Comparison of ENCODE assay signal across 11 cellular contexts in the genomic region with DNA sequence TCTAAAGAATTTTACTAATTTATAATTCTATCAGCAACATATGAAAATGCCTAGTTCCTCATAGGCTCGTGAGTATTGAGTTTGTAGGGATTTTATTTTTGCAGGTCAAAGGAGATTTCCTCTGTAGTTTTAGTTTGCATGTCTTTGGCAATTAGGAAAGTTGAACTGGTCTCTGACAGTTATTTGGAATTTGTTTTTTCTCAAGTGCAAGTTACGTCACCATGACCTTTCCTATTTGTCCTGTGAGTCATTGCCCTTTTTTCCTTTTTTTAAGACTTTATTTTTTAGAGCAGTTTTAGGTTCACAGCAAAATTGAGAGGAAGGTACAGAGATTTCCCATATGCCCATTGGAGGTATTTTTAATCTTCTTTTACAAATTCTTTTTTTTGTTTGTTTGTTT. TPM values are rescaled to one million over a fixed set of nuclear protein-coding genes. Genes with fewer than 3 reads are reported as not detected.
DNase-seq lines count a peak whose midpoint lies in the region; ATAC-seq and TF ChIP-seq lines count a peak whose summit lies in the region.
"Had no signal": no experiment of that assay in that cellular context is flagged by ENCODE, and none has a peak within 500 bp of the region (broad histone marks: within the 10 kb centered on the region; RNA-seq: fewer than 3 reads in every experiment).

No MANE protein-coding gene starts in this region.

- H3K4me1 ChIP-seq in heart right ventricle (peaks cover 9 to 53% (median 36%) of the 10 kb centered on the region in 9 donors), lower lobe of right lung (peaks cover 17% of the 10 kb centered on the region), uterus (peaks cover 36 to 41% of the 10 kb centered on the region in 2 donors), colonic mucosa (no peaks in the 10 kb centered on the region)

- TF ChIP-seq CTCF in heart right ventricle (IDR thresholded peaks at IDR 0.05) (no peak), coronary artery (IDR thresholded peaks at IDR 0.05) (no peak), lower lobe of right lung (IDR thresholded peaks at IDR 0.05) (no peak), uterus (IDR thresholded peaks at IDR 0.05) (no peak), colonic mucosa (IDR thresholded peaks at IDR 0.05) (no peak)

- H3K4me3 ChIP-seq in heart right ventricle (no peak overlapping the region), coronary artery (no peak overlapping the region), lower lobe of right lung (no peak overlapping the region), uterus (no peak overlapping the region), colonic mucosa (no peak overlapping the region)

- intact Hi-C loops in heart right ventricle (cut with DNase I) (no loop called here), Right ventricle myocardium superior (cut with DNase I) (no loop called here), lower lobe of right lung (cut with DNase I) (no loop called here), uterus (cut with DNase I; ENCODE audit: low total_unique reads) (no loop called here), colonic mucosa (cut with DNase I) (no loop called here)

- peak overlapping the region in 9 of 10 donors; percentile 18 to 97 (median 88) for H3K27ac ChIP-seq in heart right ventricle
- peak overlapping the region; percentile 87 to 92 for H3K27ac ChIP-seq in coronary artery
- H3K27ac ChIP-seq in lower lobe of right lung = peak overlapping the region; percentile 58
- peak overlapping the region; percentile 98 to 100 for H3K27ac ChIP-seq in uterus
- no peak overlapping the region for H3K27ac ChIP-seq in colonic mucosa

- 49 to 50% methylated on average over 2 of the region's 2 CpGs for WGBS in heart right ventricle, 2 donors

- no peaks in the 10 kb centered on the region for H3K36me3 ChIP-seq in heart right ventricle
- H3K36me3 ChIP-seq in lower lobe of right lung = no peaks in the 10 kb centered on the region
- H3K36me3 ChIP-seq in uterus = no peaks in the 10 kb centered on the region
- no peaks in the 10 kb centered on the region for H3K36me3 ChIP-seq in colonic mucosa

- H3K9me3 ChIP-seq in heart right ventricle = no peaks in the 10 kb centered on the region
- no peaks in the 10 kb centered on the region for H3K9me3 ChIP-seq in lower lobe of right lung
- H3K9me3 ChIP-seq in uterus = no peaks in the 10 kb centered on the region
- H3K9me3 ChIP-seq in colonic mucosa = no peaks in the 10 kb centered on the region

- TF ChIP-seq POLR2A in uterus (IDR thresholded peaks at IDR 0.05) = no peak

- no peak for ATAC-seq in heart right ventricle
- no peak for ATAC-seq in Right ventricle myocardium superior (ENCODE audit: poor library complexity)
- ATAC-seq in lower lobe of right lung = peak in 1 of 2 donors; percentile 31
- ATAC-seq: activated CD4-positive, CD25-positive, alpha-beta regulatory T cell treated with anti-CD3 and anti-CD28 coated beads, Interleukin-2, amount 50 U/mL, for 24 hours had no signal

- no peak overlapping the region for H3K9ac ChIP-seq in colonic mucosa (ENCODE audit: low read depth in 2 of 2, low read length in 2 of 2)

- DNase-seq in heart right ventricle = no peak
- no peak for DNase-seq in Right ventricle myocardium superior
- DNase-seq in coronary artery (ENCODE audit: low spot score) = no peak
- no peak for DNase-seq in lower lobe of right lung
- DNase-seq in uterus = no peak
- DNase-seq in GM19240 (ENCODE audit: insufficient read length, low spot score) = no peak
- DNase-seq in colonic mucosa = no peak
- no peak for DNase-seq in NCI-H524 (lab: John Stamatoyannopoulos, UW)
- DNase-seq: DND-41, NCI-H2107 had no signal

- H3K27me3 ChIP-seq in heart right ventricle = no peaks in the 10 kb centered on the region
- no peaks in the 10 kb centered on the region for H3K27me3 ChIP-seq in lower lobe of right lung (ENCODE audit: low read depth)
- H3K27me3 ChIP-seq in uterus = no peaks in the 10 kb centered on the region
- no peaks in the 10 kb centered on the region for H3K27me3 ChIP-seq in colonic mucosa

RNA-seq across cellular contexts. Expression of a gene that starts 29.0 kb away (rescaled TPM):
- 100 to 1,000 TPM in 8 of 10 donors, 10 to 100 TPM in 2; 52.7 to 428 (median 162) TPM for total RNA-seq in heart right ventricle
- 1,000 to 10,000 TPM in 1 of 2 donors, 100 to 1,000 TPM in 1; 288 to 1,549 TPM for polyA plus RNA-seq in heart right ventricle
- total RNA-seq in Right ventricle myocardium superior = 138 TPM
- 5.1 TPM for total RNA-seq in lower lobe of right lung
- 100 to 1,000 TPM in 3 of 4 donors, 10 to 100 TPM in 1; 44.1 to 591 (median 424) TPM for total RNA-seq in uterus
- 10 to 100 TPM in 1 of 2 donors, 1 to 10 TPM in 1; 2.7 to 27.2 TPM for total RNA-seq in colonic mucosa
